ENCODE assay signal across 21 cellular contexts in the genomic region with DNA sequence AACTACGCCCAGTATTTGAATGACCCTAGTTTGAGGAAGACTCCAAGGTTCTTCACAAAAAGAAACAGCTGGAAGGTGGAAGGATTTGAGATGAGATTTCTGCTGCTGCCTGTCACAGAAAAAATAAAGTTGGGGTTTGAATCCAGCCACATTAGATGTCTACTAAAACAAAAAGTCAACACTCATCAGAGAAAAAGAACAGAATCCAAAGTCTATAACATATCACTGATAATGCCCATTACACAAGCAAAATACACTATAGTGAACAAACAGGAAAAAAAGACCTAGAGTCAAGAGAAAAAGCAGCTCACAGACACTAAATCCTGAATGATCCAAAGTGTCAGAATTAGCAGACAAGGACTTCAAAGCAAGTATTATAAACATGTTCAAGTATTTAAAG.
"Had no signal": no experiment of that assay in that cellular context is flagged by ENCODE, and none has a peak within 500 bp of the region (broad histone marks: within the 10 kb centered on the region; RNA-seq: fewer than 3 reads in every experiment).

No MANE protein-coding gene starts in this region.

- H3K9me3 ChIP-seq: body of pancreas, gastrocnemius medialis, prostate gland, right atrium auricular region, SJSA1, tibial nerve, uterus had no signal

- ATAC-seq: body of pancreas, gastrocnemius medialis had no signal

- H3K9me3 Mint-ChIP-seq: activated B cell treated with CpG ODN at 0.5 μM for 24 hours; activated naive CD8-positive, alpha-beta T cell treated with anti-CD3 and anti-CD28 coated beads, Interleukin-2, amount 10 ng/mL, durations not matched to agents 7 days and 5 days; activated T-cell treated with anti-CD3 and anti-CD28 coated beads, Interleukin-2, amount 50 U/mL, for 24 hours; stimulated activated naive CD8-positive, alpha-beta T cell treated with anti-CD3 and anti-CD28 coated beads, Interleukin-15, Interleukin-2, amounts not matched to agents 100 ng/mL and 50 ng/mL, for 24 hours had no signal

- H3K4me3 ChIP-seq: body of pancreas, dorsolateral prefrontal cortex, gastrocnemius medialis, left lung, prostate gland, right atrium auricular region, SJSA1, tibial nerve, uterus had no signal

- H3K4me3 Mint-ChIP-seq: activated B cell treated with CpG ODN at 0.5 μM for 24 hours; activated CD4-positive, alpha-beta memory T cell treated with anti-CD3 and anti-CD28 coated beads for 36 hours; activated naive CD8-positive, alpha-beta T cell treated with anti-CD3 and anti-CD28 coated beads, Interleukin-2, amount 10 ng/mL, durations not matched to agents 7 days and 5 days; activated T-cell treated with anti-CD3 and anti-CD28 coated beads, Interleukin-2, amount 50 U/mL, for 24 hours; stimulated activated naive CD8-positive, alpha-beta T cell treated with anti-CD3 and anti-CD28 coated beads, Interleukin-15, Interleukin-2, amounts not matched to agents 100 ng/mL and 50 ng/mL, for 24 hours had no signal

- H3K36me3 ChIP-seq: gastrocnemius medialis, left lung, prostate gland, right atrium auricular region, SJSA1, tibial nerve, uterus had no signal

- FAIRE-seq: kidney, TTC549 had no signal

- H3K27me3 ChIP-seq: body of pancreas, dorsolateral prefrontal cortex, gastrocnemius medialis, left lung, right atrium auricular region, SJSA1, tibial nerve, uterus had no signal

- DNase-seq: activated B cell treated with CpG ODN at 0.5 μM for 24 hours; activated CD4-positive, alpha-beta memory T cell treated with anti-CD3 and anti-CD28 coated beads for 36 hours; activated CD4-positive, alpha-beta T cell treated with anti-CD3 and anti-CD28 coated beads for 4 hours; activated gamma-delta T cell; activated naive CD8-positive, alpha-beta T cell treated with anti-CD3 and anti-CD28 coated beads, Interleukin-2, amount 10 ng/mL, durations not matched to agents 7 days and 5 days; activated T-cell treated with anti-CD3 and anti-CD28 coated beads, Interleukin-2, amount 50 U/mL, for 24 hours; body of pancreas; dorsolateral prefrontal cortex; gastrocnemius medialis; head of caudate nucleus; kidney; left lung; mammary epithelial cell; SW 1271; uterus had no signal

- H3K27me3 Mint-ChIP-seq: activated B cell treated with CpG ODN at 0.5 μM for 24 hours; activated CD4-positive, alpha-beta memory T cell treated with anti-CD3 and anti-CD28 coated beads for 36 hours; activated naive CD8-positive, alpha-beta T cell treated with anti-CD3 and anti-CD28 coated beads, Interleukin-2, amount 10 ng/mL, durations not matched to agents 7 days and 5 days; activated T-cell treated with anti-CD3 and anti-CD28 coated beads, Interleukin-2, amount 50 U/mL, for 24 hours; stimulated activated naive CD8-positive, alpha-beta T cell treated with anti-CD3 and anti-CD28 coated beads, Interleukin-15, Interleukin-2, amounts not matched to agents 100 ng/mL and 50 ng/mL, for 24 hours had no signal

- H3K27ac Mint-ChIP-seq: activated B cell treated with CpG ODN at 0.5 μM for 24 hours; activated CD4-positive, alpha-beta memory T cell treated with anti-CD3 and anti-CD28 coated beads for 36 hours; activated naive CD8-positive, alpha-beta T cell treated with anti-CD3 and anti-CD28 coated beads, Interleukin-2, amount 10 ng/mL, durations not matched to agents 7 days and 5 days; activated T-cell treated with anti-CD3 and anti-CD28 coated beads, Interleukin-2, amount 50 U/mL, for 24 hours; stimulated activated naive CD8-positive, alpha-beta T cell treated with anti-CD3 and anti-CD28 coated beads, Interleukin-15, Interleukin-2, amounts not matched to agents 100 ng/mL and 50 ng/mL, for 24 hours had no signal
